ENCODE assay signal across 1 cellular context in genomic region chr1:232718928-232719927, GRCh38.
TF ChIP-seq lines count a peak whose summit lies in the region.

No MANE protein-coding gene starts in this region.

TF ChIP-seq in IMR-90, 13 proteins besides CTCF, POLR2A, EP300 and RAD21 (continued from another document):
- no peak for TF ChIP-seq MAFK (IDR thresholded peaks at IDR 0.05; ENCODE audit: low read depth, low read length)
